In genomic region chr14:20489093-20489994, GRCh38 we compare ENCODE assay signal across 10 cellular contexts. TPM values are rescaled to one million over a fixed set of nuclear protein-coding genes. Genes with fewer than 3 reads are reported as not detected.
DNase-seq lines count a peak whose midpoint lies in the region; ATAC-seq lines count a peak whose summit lies in the region.
"Had no signal": no experiment of that assay in that cellular context is flagged by ENCODE, and none has a peak within 500 bp of the region (broad histone marks: within the 10 kb centered on the region; RNA-seq: fewer than 3 reads in every experiment).

No MANE protein-coding gene starts in this region.

- peak overlapping the region; percentile 29 to 71 (median 58) for H3K4me3 Mint-ChIP-seq in immature natural killer cell

- peaks cover 50 to 76% of the 10 kb centered on the region in 2 donors for H3K4me1 Mint-ChIP-seq in immature natural killer cell

- peak; percentile 34 for ATAC-seq in GM21576 (IDR thresholded peaks at IDR 0.05; ENCODE audit: unreplicated experiment)

- H3K27ac Mint-ChIP-seq in immature natural killer cell, result peak overlapping the region; percentile 11 to 84 (median 68)

- H3K9me3 Mint-ChIP-seq in immature natural killer cell, result no peaks in the 10 kb centered on the region

- DNase-seq in Daoy (ENCODE audit: low read depth), result peak; percentile 53
- DNase-seq in RPMI7951 (ENCODE audit: low read depth), result peak; percentile 16
- no peak for DNase-seq in immature natural killer cell
- DNase-seq in hypothalamus (lab: John Stamatoyannopoulos, UW), result no peak
- DNase-seq in stimulated activated CD4-positive, alpha-beta T cell treated with anti-CD3 and anti-CD28 coated beads, Interleukin-1b, Interleukin-23, amount 100 ng/mL, for 48 hours, result no peak
- no peak for DNase-seq in hippocampal formation (lab: John Stamatoyannopoulos, UW)
- DNase-seq in hepatic stellate cell (ENCODE audit: low spot score), result no peak
- DNase-seq: lower lobe of right lung had no signal

- H3K36me3 Mint-ChIP-seq in immature natural killer cell, result no peaks in the 10 kb centered on the region

- H3K27me3 Mint-ChIP-seq in immature natural killer cell (ENCODE audit: low read depth in 3 of 3), result peaks cover 0 to 2% (median 1%) of the 10 kb centered on the region in 3 donors

RNA-seq across cellular contexts. Expression of gene RNASE10, which starts 16.0 kb away (rescaled TPM):
- total RNA-seq in Daoy (2014; rRNA removed; shearing (Covaris generic)), result not detected in 2 replicates
- not detected in 2 replicates for total RNA-seq in RPMI7951 (2014; rRNA removed; shearing (Covaris generic))
- polyA plus RNA-seq in immature natural killer cell, result not detected
- total RNA-seq: temporal lobe had no signal

RNA-seq across cellular contexts. Expression of gene PNP, which starts 20.1 kb away (rescaled TPM):
- 184 TPM in 2 replicates for total RNA-seq in Daoy (2014; rRNA removed; shearing (Covaris generic))
- total RNA-seq in RPMI7951 (2014; rRNA removed; shearing (Covaris generic)), result 42.3 and 45.0 TPM in 2 replicates
- 10 to 100 TPM; 38.8 to 71.6 (median 69.6) TPM for polyA plus RNA-seq in immature natural killer cell

RNA-seq across cellular contexts. Expression of gene PIP4P1, which starts 28.1 kb away (rescaled TPM):
- total RNA-seq in Daoy (2014; rRNA removed; shearing (Covaris generic)), result 19.7 and 21.0 TPM in 2 replicates
- total RNA-seq in RPMI7951 (2014; rRNA removed; shearing (Covaris generic)), result 16.5 and 22.9 TPM in 2 replicates
- 10 to 100 TPM; 17.7 to 29.2 (median 26.2) TPM for polyA plus RNA-seq in immature natural killer cell

RNA-seq across cellular contexts. Expression of gene APEX1, which starts 34.3 kb away (rescaled TPM):
- 63.0 and 110 TPM in 2 replicates for total RNA-seq in Daoy (2014; rRNA removed; shearing (Covaris generic))
- total RNA-seq in RPMI7951 (2014; rRNA removed; shearing (Covaris generic)), result 41.7 and 49.5 TPM in 2 replicates
- polyA plus RNA-seq in immature natural killer cell, result 10 to 100 TPM; 85.6 to 95.6 (median 93.3) TPM

RNA-seq across cellular contexts. Expression of gene OSGEP, which starts 34.7 kb away (rescaled TPM):
- total RNA-seq in Daoy (2014; rRNA removed; shearing (Covaris generic)), result 79.5 and 87.9 TPM in 2 replicates
- 19.9 and 26.9 TPM in 2 replicates for total RNA-seq in RPMI7951 (2014; rRNA removed; shearing (Covaris generic))
- polyA plus RNA-seq in immature natural killer cell, result 10 to 100 TPM; 40.2 to 49.4 (median 45.5) TPM

Comparison
In these comparisons a context has a peak if more than half of its experiments do, and no peak if none do; other contexts are left out.
1. DNase-seq: peak in Daoy (single experiment) and RPMI7951 (single experiment); none in immature natural killer cell (0 of 3), hypothalamus (0 of 51), stimulated activated CD4-positive, alpha-beta T cell treated with anti-CD3 and anti-CD28 coated beads, Interleukin-1b, Interleukin-23, amount 100 ng/mL, for 48 hours (single experiment), hippocampal formation (0 of 2) and hepatic stellate cell (single experiment).